ENCODE assay signal across 1 cellular context in genomic region chr19:49019242-49019932, GRCh38.
A peak's percentile ranks its signal among the peaks of the same experiment; 100 is the strongest.
TF ChIP-seq lines count a peak whose summit lies in the region.

No MANE protein-coding gene starts in this region.

TF ChIP-seq in SK-N-SH, 30 proteins besides CTCF, POLR2A, EP300 and RAD21:
- TF ChIP-seq CHD2 (IDR thresholded peaks at IDR 0.05; ENCODE audit: low read length, partially characterized antibody) (peak; percentile 50), ELF1 (IDR thresholded peaks at IDR 0.05) (no peak)
